Comparison of ENCODE assay signal across 1 cellular context in genomic region chr17:73612074-73612473, GRCh38.
TF ChIP-seq lines count a peak whose summit lies in the region.

No MANE protein-coding gene starts in this region.

TF ChIP-seq in H1, 55 proteins besides CTCF, POLR2A, EP300 and RAD21 (continued from another document):
- TF ChIP-seq, protein P1, sequence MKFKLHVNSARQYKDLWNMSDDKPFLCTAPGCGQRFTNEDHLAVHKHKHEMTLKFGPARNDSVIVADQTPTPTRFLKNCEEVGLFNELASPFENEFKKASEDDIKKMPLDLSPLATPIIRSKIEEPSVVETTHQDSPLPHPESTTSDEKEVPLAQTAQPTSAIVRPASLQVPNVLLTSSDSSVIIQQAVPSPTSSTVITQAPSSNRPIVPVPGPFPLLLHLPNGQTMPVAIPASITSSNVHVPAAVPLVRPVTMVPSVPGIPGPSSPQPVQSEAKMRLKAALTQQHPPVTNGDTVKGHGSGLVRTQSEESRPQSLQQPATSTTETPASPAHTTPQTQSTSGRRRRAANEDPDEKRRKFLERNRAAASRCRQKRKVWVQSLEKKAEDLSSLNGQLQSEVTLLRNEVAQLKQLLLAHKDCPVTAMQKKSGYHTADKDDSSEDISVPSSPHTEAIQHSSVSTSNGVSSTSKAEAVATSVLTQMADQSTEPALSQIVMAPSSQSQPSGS (IDR thresholded peaks at IDR 0.05; ENCODE audit: low read length), result no peak
- no peak for TF ChIP-seq POU5F1 (IDR thresholded peaks at IDR 0.05; ENCODE audit: low read depth, low read length)
- TF ChIP-seq TAF7 (optimal IDR thresholded peaks at IDR 0.05; ENCODE audit: borderline replicate concordance, low read depth, low read length), result no peak
- TF ChIP-seq ASH2L (IDR thresholded peaks at IDR 0.05; ENCODE audit: low read length), result no peak
- TF ChIP-seq PHF8 (conservative IDR thresholded peaks at IDR 0.05; ENCODE audit: low read depth, low read length), result no peak
- TF ChIP-seq, protein P2, sequence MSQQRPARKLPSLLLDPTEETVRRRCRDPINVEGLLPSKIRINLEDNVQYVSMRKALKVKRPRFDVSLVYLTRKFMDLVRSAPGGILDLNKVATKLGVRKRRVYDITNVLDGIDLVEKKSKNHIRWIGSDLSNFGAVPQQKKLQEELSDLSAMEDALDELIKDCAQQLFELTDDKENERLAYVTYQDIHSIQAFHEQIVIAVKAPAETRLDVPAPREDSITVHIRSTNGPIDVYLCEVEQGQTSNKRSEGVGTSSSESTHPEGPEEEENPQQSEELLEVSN (IDR thresholded peaks at IDR 0.05), result no peak
- TF ChIP-seq CBX5 (IDR thresholded peaks at IDR 0.05; ENCODE audit: low read depth, low read length), result no peak
- TF ChIP-seq RXRA (IDR thresholded peaks at IDR 0.05; ENCODE audit: insufficient read depth, low read depth, low read length), result no peak
- no peak for TF ChIP-seq SIN3A (conservative IDR thresholded peaks at IDR 0.05 in 1 of 2, IDR thresholded peaks at IDR 0.05 in 1 of 2; ENCODE audit: low read depth in 1 of 2, low read length in 2 of 2)
- TF ChIP-seq SUZ12 (IDR thresholded peaks at IDR 0.05; ENCODE audit: low read length), result no peak
- no peak for TF ChIP-seq EGR1 (IDR thresholded peaks at IDR 0.05; ENCODE audit: borderline replicate concordance, low read depth, low read length)
- TF ChIP-seq KDM4A (IDR thresholded peaks at IDR 0.05; ENCODE audit: low read depth, low read length, severe bottlenecking), result no peak
- no peak for TF ChIP-seq KDM1A (IDR thresholded peaks at IDR 0.05; ENCODE audit: borderline replicate concordance, low read length)
